14 cellular contexts compared by ENCODE assay signal in the genomic region with DNA sequence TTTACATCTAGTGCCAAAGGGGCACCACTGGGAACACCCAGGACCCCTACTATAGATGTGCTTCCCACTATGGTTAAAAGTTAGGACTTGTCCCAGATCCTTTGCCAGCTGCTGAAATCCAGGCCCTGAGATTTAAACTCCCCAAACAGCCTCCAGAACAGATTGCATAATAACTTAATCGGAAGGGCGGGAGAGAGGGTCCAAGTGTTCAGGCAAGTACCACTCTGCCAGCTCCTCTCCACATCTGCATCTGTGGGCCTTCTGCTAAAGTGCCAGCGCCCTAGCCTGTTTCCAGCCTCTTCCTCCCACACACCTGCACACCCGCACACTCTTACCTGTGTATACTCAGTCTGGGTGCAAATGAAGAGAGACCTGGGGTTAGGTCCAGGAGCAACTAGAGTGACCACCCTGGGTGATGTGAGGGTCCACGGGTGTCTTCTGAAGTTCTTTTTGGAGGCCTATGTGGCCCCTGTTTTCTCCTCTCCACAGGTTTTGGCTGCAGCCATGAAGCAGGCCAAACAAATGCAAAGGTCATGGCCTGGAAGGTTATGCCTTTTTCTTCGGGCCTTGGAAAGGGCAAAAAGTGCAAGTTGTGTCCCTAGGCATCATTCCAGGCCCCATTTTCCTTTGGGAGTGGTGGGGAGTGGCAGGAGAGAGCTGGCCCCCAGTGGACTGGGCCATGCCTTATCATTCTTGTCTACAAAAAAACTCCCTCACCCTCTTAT. TPM values are rescaled to one million over a fixed set of nuclear protein-coding genes. Genes with fewer than 3 reads are reported as not detected.
DNase-seq lines count a peak whose midpoint lies in the region; ATAC-seq and TF ChIP-seq lines count a peak whose summit lies in the region.
"Had no signal": no experiment of that assay in that cellular context is flagged by ENCODE, and none has a peak within 500 bp of the region (broad histone marks: within the 10 kb centered on the region; RNA-seq: fewer than 3 reads in every experiment).

No MANE protein-coding gene starts in this region.

- peak overlapping the region; percentile 52 for H3K27ac Mint-ChIP-seq in neural progenitor cell
- H3K27ac Mint-ChIP-seq: stimulated activated naive CD8-positive, alpha-beta T cell treated with anti-CD3 and anti-CD28 coated beads, Interleukin-15, Interleukin-2, amounts not matched to agents 100 ng/mL and 50 ng/mL, for 24 hours had no signal

- H2AFZ ChIP-seq in neural progenitor cell (replicated peaks), result no peak overlapping the region

- peak in 1 of 3 experiments; percentile 4 for TF ChIP-seq CTCF in ascending aorta (IDR thresholded peaks at IDR 0.05)
- TF ChIP-seq CTCF in neural progenitor cell (IDR thresholded peaks at IDR 0.05), result no peak
- no peak for TF ChIP-seq CTCF in upper lobe of right lung (IDR thresholded peaks at IDR 0.05)

- peaks cover 6% of the 10 kb centered on the region for H3K36me3 Mint-ChIP-seq in neural progenitor cell

- intact Hi-C loops in ascending aorta (cut with DNase I), result loop anchor here (2.0 kb wide), 1 partner anchor 14 kb away; no protein-coding TSS in a partner anchor
- intact Hi-C loops in Right ventricle myocardium superior (cut with DNase I), result no loop called here
- intact Hi-C loops in upper lobe of right lung (cut with DNase I), result no loop called here

- H3K27me3 ChIP-seq in ascending aorta (no peaks in the 10 kb centered on the region), neural progenitor cell (no peaks in the 10 kb centered on the region), upper lobe of right lung (no peaks in the 10 kb centered on the region)
- H3K27me3 ChIP-seq: pancreas had no signal

- no peak overlapping the region for H3K9ac ChIP-seq in neural progenitor cell

- no peaks in the 10 kb centered on the region for H3K27me3 Mint-ChIP-seq in neural progenitor cell (ENCODE audit: insufficient read depth, low read depth)

- H3K4me3 Mint-ChIP-seq in neural progenitor cell, result no peak overlapping the region
- H3K4me3 Mint-ChIP-seq: stimulated activated naive CD8-positive, alpha-beta T cell treated with anti-CD3 and anti-CD28 coated beads, Interleukin-15, Interleukin-2, amounts not matched to agents 100 ng/mL and 50 ng/mL, for 24 hours had no signal

- H3K9me3 ChIP-seq in ascending aorta (no peaks in the 10 kb centered on the region), neural progenitor cell (ENCODE audit: low read depth) (no peaks in the 10 kb centered on the region), upper lobe of right lung (no peaks in the 10 kb centered on the region)
- H3K9me3 ChIP-seq: pancreas had no signal

- peaks cover 56 to 78% of the 10 kb centered on the region in 2 donors for H3K4me1 ChIP-seq in ascending aorta
- peaks cover 77% of the 10 kb centered on the region for H3K4me1 ChIP-seq in neural progenitor cell
- H3K4me1 ChIP-seq in upper lobe of right lung, result peaks cover 66% of the 10 kb centered on the region

- H3K79me2 ChIP-seq in neural progenitor cell (ENCODE audit: low read depth), result peaks cover 94% of the 10 kb centered on the region

- no peak for DNase-seq in ascending aorta (ENCODE audit: low spot score in 2 of 2)
- DNase-seq in Right ventricle myocardium superior, result no peak
- DNase-seq in neural progenitor cell (ENCODE audit: low spot score), result no peak
- DNase-seq in upper lobe of right lung, result no peak
- no peak for DNase-seq in MV-4-11 (lab: John Stamatoyannopoulos, UW)
- DNase-seq in activated naive CD4-positive, alpha-beta T cell (lab: John Stamatoyannopoulos, UW), result no peak
- DNase-seq in activated CD4-positive, CD25-positive, alpha-beta regulatory T cell treated with anti-CD3 and anti-CD28 coated beads, Interleukin-2, amount 50 U/mL, for 72 hours, result no peak
- DNase-seq: activated CD4-positive, alpha-beta T cell treated with anti-CD3 and anti-CD28 coated beads, Interleukin-2, amount 50 U/mL, for 4 hours; activated gamma-delta T cell treated with Interleukin-2 at 50 U/mL for 16 hours; cerebellar nuclear complex; pancreas; stimulated activated CD4-positive, alpha-beta T cell treated with anti-CD3 and anti-CD28 coated beads, Interleukin-4, amount 100 ng/mL, for 24 hours had no signal

- peaks cover 40% of the 10 kb centered on the region for H3F3A ChIP-seq in neural progenitor cell (ENCODE audit: low read depth)

- peak overlapping the region; percentile 92 to 99 for H3K27ac ChIP-seq in ascending aorta
- peak overlapping the region; percentile 35 for H3K27ac ChIP-seq in neural progenitor cell
- H3K27ac ChIP-seq in upper lobe of right lung, result peak overlapping the region; percentile 60
- H3K27ac ChIP-seq: pancreas had no signal

- ATAC-seq in Right ventricle myocardium superior (ENCODE audit: poor library complexity) (peak; percentile 76), upper lobe of right lung (peak; percentile 58)

- H3K4me3 ChIP-seq in ascending aorta, result peak overlapping the region in 1 of 2 donors; percentile 38
- H3K4me3 ChIP-seq in neural progenitor cell, result no peak overlapping the region
- H3K4me3 ChIP-seq in upper lobe of right lung, result no peak overlapping the region
- H3K4me3 ChIP-seq: pancreas had no signal

- H4K20me1 ChIP-seq in neural progenitor cell (ENCODE audit: low read depth), result peaks cover 44% of the 10 kb centered on the region

- H3K4me1 Mint-ChIP-seq in neural progenitor cell, result peaks cover 91% of the 10 kb centered on the region

- H3K36me3 ChIP-seq in ascending aorta (no peaks in the 10 kb centered on the region), neural progenitor cell (no peaks in the 10 kb centered on the region), upper lobe of right lung (no peaks in the 10 kb centered on the region)
- H3K36me3 ChIP-seq: pancreas had no signal

- no peak overlapping the region for H3K4me2 ChIP-seq in neural progenitor cell

- no peaks in the 10 kb centered on the region for H3K9me3 Mint-ChIP-seq in neural progenitor cell
- H3K9me3 Mint-ChIP-seq: stimulated activated naive CD8-positive, alpha-beta T cell treated with anti-CD3 and anti-CD28 coated beads, Interleukin-15, Interleukin-2, amounts not matched to agents 100 ng/mL and 50 ng/mL, for 24 hours had no signal

RNA-seq across cellular contexts. Expression of a gene that starts 29.3 kb away (rescaled TPM):
- total RNA-seq in ascending aorta, result 114 TPM
- total RNA-seq in Right ventricle myocardium superior, result 9.5 TPM
- 39.5 and 70.7 TPM in 2 replicates for total RNA-seq in neural progenitor cell (ENCODE audit: low replicate concordance)
- total RNA-seq in upper lobe of right lung, result 40.8 TPM
- total RNA-seq: T-helper 1 cell treated with Interleukin-12 subunit alpha and Interleukin-12 subunit beta and Interleukin-4 antibody, amounts not matched to agents 30 ng/mL and 1 ng/mL, for 36 hours had no signal

Comparison
In these comparisons a context has a peak if more than half of its experiments do, and no peak if none do; other contexts are left out.
1. H3K27ac ChIP-seq: peak in every context shown above with its lines; median percentile 96 in ascending aorta; 60 in upper lobe of right lung; 35 in neural progenitor cell.